Comparison of ENCODE assay signal across 25 cellular contexts in the genomic region with DNA sequence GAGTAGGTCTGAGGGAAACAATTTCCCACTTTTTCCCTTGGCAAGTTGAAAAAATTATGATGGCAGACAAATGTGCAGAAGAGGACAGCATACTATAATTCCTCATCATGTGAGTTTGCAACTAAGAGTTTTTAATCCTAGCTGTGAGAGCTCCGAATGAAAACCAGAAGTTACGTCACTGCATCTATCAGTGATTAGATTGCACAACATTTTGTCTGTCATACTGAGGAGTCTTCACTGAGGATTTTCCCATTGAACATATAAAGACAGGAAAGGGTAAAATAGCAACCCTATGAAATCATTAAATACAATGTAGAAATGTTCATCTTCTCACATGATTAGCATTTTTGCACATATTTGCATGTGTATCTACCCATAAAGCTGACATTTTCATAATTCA. TPM values are rescaled to one million over a fixed set of nuclear protein-coding genes. Genes with fewer than 3 reads are reported as not detected.
"Had no signal": no experiment of that assay in that cellular context is flagged by ENCODE, and none has a peak within 500 bp of the region (broad histone marks: within the 10 kb centered on the region; RNA-seq: fewer than 3 reads in every experiment).

No MANE protein-coding gene starts in this region.

- DNase-seq: immature natural killer cell; islet precursor cell; left ventricle myocardium inferior; mesendoderm; naive thymus-derived CD4-positive, alpha-beta T cell; ovary; stimulated activated CD4-positive, alpha-beta T cell treated with anti-CD3 and anti-CD28 coated beads, Interleukin-12 subunit alpha, Interleukin-12 subunit beta, amount 100 ng/mL, for 4 hours; stimulated activated CD4-positive, alpha-beta T cell treated with anti-CD3 and anti-CD28 coated beads, Interleukin-15, amount 100 ng/mL, for 24 hours; stimulated activated CD4-positive, alpha-beta T cell treated with anti-CD3 and anti-CD28 coated beads, Interleukin-2, amount 100 ng/mL, for 24 hours; stimulated activated CD4-positive, alpha-beta T cell treated with anti-CD3 and anti-CD28 coated beads, Interleukin-4, amount 100 ng/mL, for 1 hour; stimulated activated naive B cell treated with anti-CD40 and anti-IgM and Interleukin-4, amounts not matched to agents 10 μg/mL and 1 μg/mL and 100 μg/mL, for 72 hours; stimulated activated naive CD8-positive, alpha-beta T cell treated with anti-CD3 and anti-CD28 coated beads, Interleukin-15, Interleukin-2, amounts not matched to agents 100 U/mL and 50 U/mL, for 24 hours; stomach; testis; thyroid gland; transverse colon; upper lobe of left lung had no signal

- H3K27ac ChIP-seq: left ventricle myocardium inferior, ovary, right atrium auricular region, skin epidermis, stomach, testis, thyroid gland, transverse colon, upper lobe of left lung, vagina had no signal

- H3K4me1 ChIP-seq: left ventricle myocardium inferior, right atrium auricular region, stomach, testis, thyroid gland, transverse colon, upper lobe of left lung, vagina had no signal

- H3K4me3 ChIP-seq: left ventricle myocardium inferior, lung, ovary, right atrium auricular region, skin epidermis, stomach, testis, thyroid gland, transverse colon, upper lobe of left lung, vagina had no signal

- ATAC-seq: naive thymus-derived CD4-positive, alpha-beta T cell; natural killer cell treated with Interleukin-12 subunit alpha and Interleukin-12 subunit beta and Interleukin-15 and Interleukin-18, amount 100 ng/mL, for 72 hours; sciatic nerve; stimulated activated naive B cell treated with anti-CD40 and anti-IgM and Interleukin-4, amounts not matched to agents 10 μg/mL and 1 μg/mL and 100 μg/mL, for 72 hours; stimulated activated naive CD8-positive, alpha-beta T cell treated with anti-CD3 and anti-CD28 coated beads, Interleukin-15, Interleukin-2, amounts not matched to agents 100 U/mL and 50 U/mL, for 24 hours had no signal

- H3K36me3 ChIP-seq: ovary, right atrium auricular region, thyroid gland, transverse colon, upper lobe of left lung, vagina had no signal

- H3K27me3 ChIP-seq: right atrium auricular region, stomach, testis, thyroid gland, transverse colon, upper lobe of left lung, vagina had no signal

- H3K9me3 ChIP-seq: ovary, testis, thyroid gland had no signal

RNA-seq across cellular contexts. Expression of a gene that starts 45.8 kb away (rescaled TPM):
- total RNA-seq: mesothelial cell of epicardium, progenitor cell of endocrine pancreas had no signal
